In the genomic region with DNA sequence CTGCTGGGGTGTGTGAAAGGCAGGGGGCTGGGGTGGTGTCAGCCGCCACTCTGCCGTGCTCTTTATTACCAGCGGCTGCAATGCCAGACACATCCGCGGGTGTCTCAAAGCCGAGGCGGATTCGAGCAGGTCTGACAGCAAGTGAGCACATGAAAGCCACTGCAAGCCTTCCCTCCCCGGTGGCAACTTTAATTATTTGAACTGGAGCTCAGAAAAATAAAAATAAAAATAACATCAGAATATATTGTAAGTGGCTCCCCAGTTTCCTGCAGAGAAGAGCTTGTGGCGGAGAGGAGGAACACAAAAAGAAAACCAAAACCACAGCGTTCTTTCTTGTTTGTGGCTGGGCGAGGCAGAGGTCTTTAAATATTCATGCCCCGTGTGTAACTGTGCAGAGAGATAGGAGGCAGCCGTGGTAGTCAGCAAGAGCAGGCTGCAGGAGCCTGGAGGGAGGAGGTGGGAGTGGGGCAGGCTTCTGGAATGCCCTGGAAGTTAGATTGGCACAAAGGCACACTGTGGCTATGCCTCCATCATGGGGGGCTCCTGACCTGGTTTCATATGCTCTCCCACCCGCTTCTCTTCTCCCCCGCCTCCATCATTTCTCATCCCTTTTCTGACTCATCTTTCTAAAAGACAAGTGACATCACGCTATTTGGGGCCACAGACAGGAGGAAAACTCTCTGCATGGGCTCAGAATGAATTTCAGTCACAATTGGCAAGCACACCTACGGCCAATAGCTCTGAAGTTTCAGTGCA, we compare ENCODE assay signal across 9 cellular contexts.
DNase-seq lines count a peak whose midpoint lies in the region; ATAC-seq and TF ChIP-seq lines count a peak whose summit lies in the region.
"Had no signal": no experiment of that assay in that cellular context is flagged by ENCODE, and none has a peak within 500 bp of the region (broad histone marks: within the 10 kb centered on the region; RNA-seq: fewer than 3 reads in every experiment).

No MANE protein-coding gene starts in this region.

- TF ChIP-seq POLR2A in stomach (IDR thresholded peaks at IDR 0.05), result no peak

- H3K4me3 ChIP-seq in heart right ventricle (peak overlapping the region in 1 of 10 donors; percentile 34), SU-DHL-6 (ENCODE audit: insufficient read depth, low read length, poor library complexity, severe bottlenecking) (no peak overlapping the region), stomach (peak overlapping the region; percentile 2 to 26 (median 22))

- H3K27me3 ChIP-seq in heart right ventricle (peaks cover 0 to 54% (median 35%) of the 10 kb centered on the region in 7 donors), SU-DHL-6 (ENCODE audit: low read length) (no peaks in the 10 kb centered on the region), stomach (peaks cover 0 to 8% (median 0%) of the 10 kb centered on the region in 3 donors)

- peaks cover 0 to 45% (median 0%) of the 10 kb centered on the region in 9 donors for H3K4me1 ChIP-seq in heart right ventricle
- H3K4me1 ChIP-seq in stomach, result peaks cover 0 to 11% (median 5%) of the 10 kb centered on the region in 4 donors
- H3K4me1 ChIP-seq: Caco-2 had no signal

- TF ChIP-seq CTCF in heart right ventricle (IDR thresholded peaks at IDR 0.05) (no peak), SU-DHL-6 (IDR thresholded peaks at IDR 0.05; ENCODE audit: insufficient read depth, low read length, poor library complexity, severe bottlenecking) (no peak), stomach (IDR thresholded peaks at IDR 0.05) (peak in 3 of 7 experiments; percentile 16 to 25 (median 24))

- H3K27me3 Mint-ChIP-seq in activated naive CD8-positive, alpha-beta T cell treated with anti-CD3 and anti-CD28 coated beads, Interleukin-2, amount 50 U/mL, for 24 hours, result peaks cover 31% of the 10 kb centered on the region
- H3K27me3 Mint-ChIP-seq in naive thymus-derived CD8-positive, alpha-beta T cell, result peaks cover 20 to 74% (median 40%) of the 10 kb centered on the region in 5 donors

- H3K27ac ChIP-seq in heart right ventricle (no peak overlapping the region), SU-DHL-6 (ENCODE audit: low read depth, low read length) (no peak overlapping the region), stomach (no peak overlapping the region)

- no peaks in the 10 kb centered on the region; the same call in 1 of the 2 replicates for H3F3A ChIP-seq in SU-DHL-6 (ENCODE audit: insufficient read depth)

- no peaks in the 10 kb centered on the region for H3K9me2 ChIP-seq in SU-DHL-6 (replicated peaks; ENCODE audit: insufficient read depth, low read length)

- H3K4me1 Mint-ChIP-seq in activated naive CD8-positive, alpha-beta T cell treated with anti-CD3 and anti-CD28 coated beads, Interleukin-2, amount 50 U/mL, for 24 hours, result peaks cover 39% of the 10 kb centered on the region
- H3K4me1 Mint-ChIP-seq in naive thymus-derived CD8-positive, alpha-beta T cell, result peaks cover 10 to 46% (median 37%) of the 10 kb centered on the region in 4 donors

- peak overlapping the region; percentile 26 for H3K4me2 ChIP-seq in SU-DHL-6 (ENCODE audit: low read depth, low read length, poor library complexity, severe bottlenecking)

- H3K36me3 Mint-ChIP-seq in activated naive CD8-positive, alpha-beta T cell treated with anti-CD3 and anti-CD28 coated beads, Interleukin-2, amount 50 U/mL, for 24 hours (ENCODE audit: low read depth), result no peaks in the 10 kb centered on the region
- peaks cover 0 to 5% (median 0%) of the 10 kb centered on the region in 3 donors for H3K36me3 Mint-ChIP-seq in naive thymus-derived CD8-positive, alpha-beta T cell

- H3K9me3 Mint-ChIP-seq in activated naive CD8-positive, alpha-beta T cell treated with anti-CD3 and anti-CD28 coated beads, Interleukin-2, amount 50 U/mL, for 24 hours, result no peaks in the 10 kb centered on the region
- H3K9me3 Mint-ChIP-seq in naive thymus-derived CD8-positive, alpha-beta T cell, result no peaks in the 10 kb centered on the region

- H3K79me2 ChIP-seq in SU-DHL-6 (ENCODE audit: insufficient read depth, low read length), result no peaks in the 10 kb centered on the region

- POLR2A ChIA-PET in naive thymus-derived CD8-positive, alpha-beta T cell (lab: Charles Lee), result no interaction called here

- peak overlapping the region; percentile 37 for H3K27ac Mint-ChIP-seq in activated naive CD8-positive, alpha-beta T cell treated with anti-CD3 and anti-CD28 coated beads, Interleukin-2, amount 50 U/mL, for 24 hours
- peak overlapping the region in 7 of 10 donors; percentile 1 to 72 (median 65) for H3K27ac Mint-ChIP-seq in naive thymus-derived CD8-positive, alpha-beta T cell

- H3K36me3 ChIP-seq in heart right ventricle (no peaks in the 10 kb centered on the region), SU-DHL-6 (ENCODE audit: low read length) (no peaks in the 10 kb centered on the region), stomach (no peaks in the 10 kb centered on the region)

- H2AFZ ChIP-seq in SU-DHL-6 (ENCODE audit: low read depth, low read length, severe bottlenecking), result no peak overlapping the region

- 54% methylated on average over 18 of the region's 18 CpGs for WGBS in heart right ventricle, 2 donors
- WGBS in stomach, 5 donors, result 26 to 32% (median 30%) methylated on average over 18 of the region's 18 CpGs

- peak; percentile 25 for ATAC-seq in Right ventricle myocardium superior (ENCODE audit: poor library complexity)
- ATAC-seq in heart right ventricle, result no peak
- ATAC-seq in HG03066 (IDR thresholded peaks at IDR 0.05; ENCODE audit: low read depth, unreplicated experiment), result peak; percentile 79
- peak; percentile 87 for ATAC-seq in activated naive CD8-positive, alpha-beta T cell treated with anti-CD3 and anti-CD28 coated beads, Interleukin-2, amount 50 U/mL, for 24 hours
- ATAC-seq in naive thymus-derived CD8-positive, alpha-beta T cell, result peak; percentile 89 to 93

- DNase-seq in Right ventricle myocardium superior (peak; percentile 54), heart right ventricle (no peak), stomach (peak; percentile 55), NCI-H2029 treated with DMSO at 0.1 percent for 48 hours (lab: John Stamatoyannopoulos, UW) (no peak)
- peak; percentile 61 for DNase-seq in activated naive CD8-positive, alpha-beta T cell treated with anti-CD3 and anti-CD28 coated beads, Interleukin-2, amount 50 U/mL, for 24 hours
- peak; percentile 16 to 75 (median 52) for DNase-seq in naive thymus-derived CD8-positive, alpha-beta T cell

- no peaks in the 10 kb centered on the region for H3K9me3 ChIP-seq in heart right ventricle
- H3K9me3 ChIP-seq in SU-DHL-6 (ENCODE audit: insufficient read depth, low read length), result no peaks in the 10 kb centered on the region
- H3K9me3 ChIP-seq in stomach, result no peaks in the 10 kb centered on the region
- H3K9me3 ChIP-seq: Caco-2 had no signal

- no peak overlapping the region for H3K9ac ChIP-seq in SU-DHL-6 (ENCODE audit: low read length)

- no peaks in the 10 kb centered on the region for H4K20me1 ChIP-seq in SU-DHL-6 (ENCODE audit: low read depth, low read length)

- H3K4me3 Mint-ChIP-seq in activated naive CD8-positive, alpha-beta T cell treated with anti-CD3 and anti-CD28 coated beads, Interleukin-2, amount 50 U/mL, for 24 hours, result peak overlapping the region; percentile 72
- H3K4me3 Mint-ChIP-seq in naive thymus-derived CD8-positive, alpha-beta T cell, result peak overlapping the region; percentile 69 to 86 (median 77)

- intact Hi-C loops in Right ventricle myocardium superior (cut with DNase I) (loop anchor here (5.0 kb wide), 1 partner anchor 527 kb away; no protein-coding TSS in a partner anchor), heart right ventricle (cut with DNase I) (loop anchor here in 2 of 10 donors (5.0 to 10.0 kb wide), 2 partner anchors 527 to 530 kb away; no protein-coding TSS in a partner anchor), stomach (cut with DNase I; ENCODE audit: low total_unique reads) (no loop called here)

- TF ChIP-seq EP300 in stomach (IDR thresholded peaks at IDR 0.05), result no peak

Comparison
In these comparisons a context has a peak if more than half of its experiments do, and no peak if none do; other contexts are left out.
1. ATAC-seq: peak in Right ventricle myocardium superior (single experiment), HG03066 (single experiment), activated naive CD8-positive, alpha-beta T cell treated with anti-CD3 and anti-CD28 coated beads, Interleukin-2, amount 50 U/mL, for 24 hours (single experiment) and naive thymus-derived CD8-positive, alpha-beta T cell (2 of 2); none in heart right ventricle (0 of 8).
2. DNase-seq: peak in Right ventricle myocardium superior (single experiment), activated naive CD8-positive, alpha-beta T cell treated with anti-CD3 and anti-CD28 coated beads, Interleukin-2, amount 50 U/mL, for 24 hours (single experiment), naive thymus-derived CD8-positive, alpha-beta T cell (10 of 10) and stomach (single experiment); none in heart right ventricle (0 of 2) and NCI-H2029 treated with DMSO at 0.1 percent for 48 hours (single experiment).